1 cellular context compared by ENCODE assay signal in genomic region chr3:114179575-114179974, GRCh38.
TF ChIP-seq lines count a peak whose summit lies in the region.

No MANE protein-coding gene starts in this region.

TF ChIP-seq in HepG2, 621 proteins besides CTCF, POLR2A, EP300 and RAD21 (continued from another document):
- TF ChIP-seq SMC3 (IDR thresholded peaks at IDR 0.05; ENCODE audit: low read length): peak; percentile 17; the same call in 1 of the 2 replicates
